In the genomic region with DNA sequence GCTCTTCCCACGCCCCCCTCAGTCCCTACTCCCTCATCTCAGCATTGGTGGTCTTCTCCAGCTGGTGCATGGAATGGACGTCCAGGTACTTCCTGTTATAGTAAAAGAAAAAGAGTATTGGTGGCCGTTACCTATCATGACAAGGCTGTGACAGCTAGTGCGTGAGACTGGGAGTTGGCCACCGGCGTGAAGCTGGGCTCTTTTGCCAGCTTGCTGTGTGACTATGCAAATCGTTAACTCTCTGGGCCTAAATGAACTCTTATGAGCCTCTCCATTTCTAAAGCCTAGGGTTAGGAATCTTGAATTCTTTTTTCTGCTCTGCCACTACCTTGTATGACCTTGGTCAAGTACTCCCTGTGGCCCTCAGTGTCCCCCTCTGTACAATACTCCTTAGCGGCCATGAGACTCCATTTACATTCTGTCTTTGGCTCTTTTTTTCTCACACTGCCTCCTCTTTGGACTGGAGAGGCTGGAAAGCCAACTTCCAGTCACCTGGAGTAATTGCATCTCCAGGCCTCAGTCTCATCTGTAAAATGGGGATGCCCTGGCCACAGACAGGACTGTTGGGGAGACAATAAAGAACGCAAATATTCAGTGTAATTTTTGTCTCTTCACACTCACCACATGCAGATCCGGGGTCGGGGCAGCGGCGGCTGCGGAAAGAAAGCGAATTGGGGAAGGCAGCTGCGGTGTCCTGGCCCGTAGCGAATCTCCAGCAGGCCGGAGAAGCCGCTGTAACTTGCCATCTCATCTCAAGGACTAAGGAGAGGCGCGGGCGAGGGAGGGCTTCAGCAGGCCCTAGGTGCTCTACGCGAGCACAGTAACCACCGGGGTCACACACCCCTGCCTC, we compare ENCODE assay signal across 8 cellular contexts.
DNase-seq lines count a peak whose midpoint lies in the region; ATAC-seq and TF ChIP-seq lines count a peak whose summit lies in the region.

No MANE protein-coding gene starts in this region.

- TF ChIP-seq CTCF in AG09309 (IDR thresholded peaks at IDR 0.05; ENCODE audit: control insufficient read depth, insufficient read depth, low read depth, low read length, missing control alignments), result no peak

- peaks cover 31% of the 10 kb centered on the region for H3K36me3 Mint-ChIP-seq in central memory CD8-positive, alpha-beta T cell (ENCODE audit: insufficient read depth)

- no peak for ATAC-seq in central memory CD8-positive, alpha-beta T cell (replicated peaks; ENCODE audit: extremely low read depth, poor library complexity, severe bottlenecking)
- ATAC-seq in HG03439 (IDR thresholded peaks at IDR 0.05; ENCODE audit: unreplicated experiment), result no peak

- H3K4me3 ChIP-seq in AG09309 (ENCODE audit: control insufficient read depth, low read depth, low read length) (peak overlapping the region; percentile 94), muscle layer of colon (ENCODE audit: low read depth in 1 of 2, low read length in 2 of 2) (peak overlapping the region; percentile 77 to 79)

- TF ChIP-seq RAD21 in Ishikawa (IDR thresholded peaks at IDR 0.05; ENCODE audit: low read depth), result no peak

- peaks cover 27% of the 10 kb centered on the region for H3K4me1 ChIP-seq in muscle layer of colon (ENCODE audit: insufficient read depth, low read length)

- H3K4me3 Mint-ChIP-seq in central memory CD8-positive, alpha-beta T cell, result peak overlapping the region; percentile 92

- H3K27me3 Mint-ChIP-seq in central memory CD8-positive, alpha-beta T cell, result no peaks in the 10 kb centered on the region

- no peaks in the 10 kb centered on the region for H3K9me3 Mint-ChIP-seq in central memory CD8-positive, alpha-beta T cell

- peaks cover 23% of the 10 kb centered on the region for H3K4me1 Mint-ChIP-seq in central memory CD8-positive, alpha-beta T cell

- no peak for DNase-seq in AG09309 (ENCODE audit: low read depth)
- no peak for DNase-seq in central memory CD8-positive, alpha-beta T cell (ENCODE audit: low spot score in 2 of 2)
- no peak for DNase-seq in NCI-H2081 treated with DMSO at 0.1 percent for 48 hours (lab: John Stamatoyannopoulos, UW)
- no peak for DNase-seq in activated gamma-delta T cell (lab: John Stamatoyannopoulos, UW)
- no peak for DNase-seq in C1 segment of cervical spinal cord (lab: John Stamatoyannopoulos, UW)

- H3K27ac ChIP-seq in muscle layer of colon (ENCODE audit: low read depth, low read length), result no peak overlapping the region

- TF ChIP-seq EP300 in Ishikawa (IDR thresholded peaks at IDR 0.05; ENCODE audit: borderline replicate concordance), result 0 out of 2 replicates have a peak, but pooled peaks have one; percentile 4

- no peak overlapping the region for H3K9ac ChIP-seq in muscle layer of colon (ENCODE audit: low read length)

- no peaks in the 10 kb centered on the region for H3K9me3 ChIP-seq in muscle layer of colon (ENCODE audit: low read length)

- peak overlapping the region; percentile 90 for H3K27ac Mint-ChIP-seq in central memory CD8-positive, alpha-beta T cell (ENCODE audit: low read depth)

- H3K27me3 ChIP-seq in muscle layer of colon (ENCODE audit: control insufficient read depth in 1 of 2, insufficient read depth in 2 of 2, low read length in 2 of 2), result no peaks in the 10 kb centered on the region

- peaks cover 29% of the 10 kb centered on the region for H3K36me3 ChIP-seq in muscle layer of colon (ENCODE audit: insufficient read depth, low read length)

TF ChIP-seq in Ishikawa, 13 proteins besides CTCF, POLR2A, EP300 and RAD21:
- TF ChIP-seq TCF12 (IDR thresholded peaks at IDR 0.05; ENCODE audit: low read depth) (no peak), ZBTB7A (IDR thresholded peaks at IDR 0.05; ENCODE audit: low read depth) (no peak), YY1 (IDR thresholded peaks at IDR 0.05; ENCODE audit: low read depth) (no peak), TAF1 (IDR thresholded peaks at IDR 0.05; ENCODE audit: low read depth) (no peak), CREB1 (IDR thresholded peaks at IDR 0.05; ENCODE audit: low read depth) (no peak), FOXM1 (IDR thresholded peaks at IDR 0.05; ENCODE audit: borderline replicate concordance, low read depth) (no peak), CEBPB (IDR thresholded peaks at IDR 0.05) (no peak), NFIC (IDR thresholded peaks at IDR 0.05) (no peak)
- TF ChIP-seq, protein P1, sequence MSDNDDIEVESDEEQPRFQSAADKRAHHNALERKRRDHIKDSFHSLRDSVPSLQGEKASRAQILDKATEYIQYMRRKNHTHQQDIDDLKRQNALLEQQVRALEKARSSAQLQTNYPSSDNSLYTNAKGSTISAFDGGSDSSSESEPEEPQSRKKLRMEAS (IDR thresholded peaks at IDR 0.05), result no peak
